Comparison of ENCODE assay signal across 12 cellular contexts in genomic region chr9:35552837-35553236, GRCh38. TPM values are rescaled to one million over a fixed set of nuclear protein-coding genes. Genes with fewer than 3 reads are reported as not detected.
DNase-seq lines count a peak whose midpoint lies in the region; ATAC-seq, FAIRE-seq and TF ChIP-seq lines count a peak whose summit lies in the region.
"Had no signal": no experiment of that assay in that cellular context is flagged by ENCODE, and none has a peak within 500 bp of the region (broad histone marks: within the 10 kb centered on the region; RNA-seq: fewer than 3 reads in every experiment).

No MANE protein-coding gene starts in this region.

- TF ChIP-seq POLR2A in IMR-90 (IDR thresholded peaks at IDR 0.05; ENCODE audit: low read depth, low read length) (no peak), thyroid gland (IDR thresholded peaks at IDR 0.05) (no peak), GM12892 (IDR thresholded peaks at IDR 0.05; ENCODE audit: low read depth, low read length) (no peak)

- CTCF ChIA-PET in IMR-90 (lab: Yijun Ruan, JAX): interaction anchor here (0.8 to 2.5 kb wide), 14 partner anchors 15 to 76 kb away, joined by 3 to 18 read pairs (median 4); partner anchors contain the start of gene RUSC2

- H4K20me1 ChIP-seq in IMR-90 (ENCODE audit: insufficient read depth, low read length): peaks cover 57% of the 10 kb centered on the region

- H3K23ac ChIP-seq in IMR-90 (ENCODE audit: low read depth, low read length): peak overlapping the region; percentile 88

- no peak for TF ChIP-seq CTCF in IMR-90 (conservative IDR thresholded peaks at IDR 0.05; ENCODE audit: low read depth, low read length)
- no peak for TF ChIP-seq CTCF in thyroid gland (IDR thresholded peaks at IDR 0.05)

- WGBS in IMR-90 (ENCODE audit: extremely low coverage in 2 of 2, insufficient read length in 1 of 2), 2 experiments: no CpG with 5 or more reads among the region's 3 CpGs
- WGBS in thyroid gland, 2 donors: 89 to 93% methylated on average over 3 of the region's 3 CpGs

- POLR2A ChIA-PET in IMR-90 (lab: Charles Lee; ENCODE audit: unreplicated experiment): interaction anchor here (0.6 to 2.5 kb wide), 3 partner anchors 14 to 63 kb away, joined by 3 to 13 read pairs (median 7); partner anchors contain the start of gene RUSC2

- ATAC-seq in IMR-90 (ENCODE audit: low read depth) (peak; percentile 55), HG03097 (IDR thresholded peaks at IDR 0.05; ENCODE audit: low FRiP score, unreplicated experiment) (no peak)

- no peak overlapping the region for H2AFZ ChIP-seq in IMR-90 (replicated peaks; ENCODE audit: low read length, poor library complexity)

- H3K79me1 ChIP-seq in IMR-90 (ENCODE audit: low read depth in 1 of 2, low read length in 2 of 2): peaks cover 22 to 96% of the 10 kb centered on the region in 2 experiments; a peak in 3 of 4 replicates

- H3K4ac ChIP-seq in IMR-90 (ENCODE audit: low read depth, low read length): peak overlapping the region; percentile 59

- peak overlapping the region; percentile 34; the same call in 1 of the 2 replicates for H3K14ac ChIP-seq in IMR-90 (replicated peaks; ENCODE audit: low read depth, low read length)

- H2BK20ac ChIP-seq in IMR-90 (ENCODE audit: low read depth, low read length): peak overlapping the region; percentile 2; the same call in 1 of the 2 replicates

- peaks cover 11% of the 10 kb centered on the region for H3K9me1 ChIP-seq in IMR-90 (ENCODE audit: insufficient read depth, low read length)

- H3K4me3 ChIP-seq in IMR-90 (ENCODE audit: insufficient read depth, low read depth, low read length): no peak overlapping the region
- no peak overlapping the region for H3K4me3 ChIP-seq in adipocyte (ENCODE audit: low read length)
- no peak overlapping the region for H3K4me3 ChIP-seq in muscle layer of duodenum (ENCODE audit: low read depth in 1 of 2, low read length in 2 of 2)
- no peak overlapping the region for H3K4me3 ChIP-seq in thyroid gland (replicated peaks in 1 of 3)
- H3K4me3 ChIP-seq: SJSA1 had no signal

- H2BK5ac ChIP-seq in IMR-90 (ENCODE audit: low read depth, low read length, poor library complexity, severe bottlenecking): peak overlapping the region; percentile 39

- no peaks in the 10 kb centered on the region for H3K27me3 ChIP-seq in IMR-90 (ENCODE audit: control insufficient read depth, insufficient read depth, low read length)
- no peaks in the 10 kb centered on the region for H3K27me3 ChIP-seq in adipocyte (replicated peaks; ENCODE audit: control insufficient read depth, insufficient read depth, low read length)
- no peaks in the 10 kb centered on the region for H3K27me3 ChIP-seq in muscle layer of duodenum (ENCODE audit: low read depth, low read length)
- H3K27me3 ChIP-seq in thyroid gland: no peaks in the 10 kb centered on the region
- H3K27me3 ChIP-seq: neutrophil, SJSA1 had no signal

- no TSS peak for BruUV-seq in IMR-90 (replicated peaks; lab: Mats Ljungman, UMichigan)

- H2AK9ac ChIP-seq in IMR-90 (replicated peaks; ENCODE audit: low read depth, low read length, poor library complexity): no peak overlapping the region

- H4K8ac ChIP-seq in IMR-90 (ENCODE audit: low read depth in 2 of 2, low read length in 2 of 2): peak overlapping the region; percentile 55 to 65; a peak in 2 of 4 replicates

- H3K9ac ChIP-seq in IMR-90 (ENCODE audit: low read depth, low read length) (no peak overlapping the region), adipocyte (ENCODE audit: low read length) (peak overlapping the region; percentile 61)

- H3K4me1 ChIP-seq in IMR-90 (ENCODE audit: control insufficient read depth, insufficient read depth, low read length) (peaks cover 16% of the 10 kb centered on the region), adipocyte (ENCODE audit: control insufficient read depth, insufficient read depth, low read length) (peaks cover 26% of the 10 kb centered on the region), muscle layer of duodenum (ENCODE audit: control insufficient read depth in 1 of 2, insufficient read depth in 2 of 2, low read length in 2 of 2) (peaks cover 0 to 26% of the 10 kb centered on the region in 2 donors), thyroid gland (peaks cover 15 to 30% of the 10 kb centered on the region in 2 donors)

- H4K5ac ChIP-seq in IMR-90 (ENCODE audit: low read depth, low read length): no peak overlapping the region

- no peak for FAIRE-seq in GM12892 (lab: Jason Lieb, UNC)

- in situ Hi-C loops in IMR-90 (cut with MboI; ENCODE audit: low sequenced_read_pairs): loop anchor here (5.0 kb wide), 2 partner anchors 61 to 436 kb away; partner anchors contain the start of genes ATOSB and RUSC2

- peaks cover 38% of the 10 kb centered on the region for H3K36me3 ChIP-seq in IMR-90 (ENCODE audit: control insufficient read depth, insufficient read depth, low read length)
- H3K36me3 ChIP-seq in adipocyte (ENCODE audit: control insufficient read depth, insufficient read depth, low read length, severe bottlenecking): peaks cover 53% of the 10 kb centered on the region
- H3K36me3 ChIP-seq in muscle layer of duodenum (ENCODE audit: control insufficient read depth in 1 of 2, insufficient read depth in 2 of 2, low read length in 2 of 2): peaks cover 20 to 40% of the 10 kb centered on the region in 2 donors
- peaks cover 15 to 27% of the 10 kb centered on the region in 2 donors for H3K36me3 ChIP-seq in thyroid gland
- H3K36me3 ChIP-seq: neutrophil had no signal

- no peak for TF ChIP-seq RAD21 in IMR-90 (IDR thresholded peaks at IDR 0.05; ENCODE audit: low read length)

- 0 out of 2 replicates have a peak overlapping the region, but pooled peaks have one; percentile 23 for H3K56ac ChIP-seq in IMR-90 (ENCODE audit: extremely low read depth, insufficient read depth, low read length)

- H3K27ac ChIP-seq in IMR-90 (ENCODE audit: insufficient read depth, low read length) (peak overlapping the region; percentile 11), muscle layer of duodenum (ENCODE audit: low read length) (peak overlapping the region; percentile 68), thyroid gland (peak overlapping the region in 2 of 3 donors; percentile 41 to 65)
- H3K27ac ChIP-seq: neutrophil, SJSA1 had no signal

- peak overlapping the region; percentile 51; the same call in 1 of the 2 replicates for H2AK5ac ChIP-seq in IMR-90 (ENCODE audit: low read depth, low read length)

- H2BK120ac ChIP-seq in IMR-90 (ENCODE audit: low read depth, low read length): peak overlapping the region; percentile 43; the same call in 1 of the 2 replicates

- peak overlapping the region; percentile 48; the same call in 1 of the 2 replicates for H3K4me2 ChIP-seq in IMR-90 (ENCODE audit: low read depth, low read length)

- intact Hi-C loops in IMR-90 (cut with micrococcal nuclease): loop anchor here (2.0 to 10.0 kb wide), 2 partner anchors 32 to 278 kb away; no protein-coding TSS in a partner anchor
- intact Hi-C loops in thyroid gland (cut with DNase I): loop anchor here (10.0 kb wide), 1 partner anchor 438 kb away; the partner anchor contains the start of gene ATOSB

- peak; percentile 55 for DNase-seq in IMR-90
- peak; percentile 35 for DNase-seq in adipocyte (ENCODE audit: low read depth)
- no peak for DNase-seq in thyroid gland
- no peak for DNase-seq in GM12892 (ENCODE audit: insufficient read length)
- no peak for DNase-seq in NCI-H82 treated with DMSO at 0.1 percent for 48 hours (lab: John Stamatoyannopoulos, UW; ENCODE audit: unreplicated experiment)
- DNase-seq: activated CD4-positive, alpha-beta memory T cell treated with anti-CD3 and anti-CD28 coated beads for 36 hours; amygdala; CD4-positive, CD25-positive, alpha-beta regulatory T cell had no signal

- H4K91ac ChIP-seq in IMR-90 (ENCODE audit: insufficient read depth, low read depth, low read length): peak overlapping the region; percentile 57

- H2BK15ac ChIP-seq in IMR-90 (ENCODE audit: low read depth, low read length): peak overlapping the region; percentile 39; the same call in 1 of the 3 replicates

- dilution Hi-C loops in IMR-90 (cut with HindIII; ENCODE audit: low sequenced_read_pairs, unreplicated experiment): no loop called here

- H3K18ac ChIP-seq in IMR-90 (ENCODE audit: low read depth, low read length): peak overlapping the region; percentile 1; the same call in 1 of the 2 replicates

- H3K9me3 ChIP-seq in IMR-90 (ENCODE audit: control insufficient read depth, insufficient read depth, low read length) (no peaks in the 10 kb centered on the region), adipocyte (ENCODE audit: control insufficient read depth, low read length) (no peaks in the 10 kb centered on the region), muscle layer of duodenum (ENCODE audit: control insufficient read depth in 1 of 2, low read length in 2 of 2) (no peaks in the 10 kb centered on the region), thyroid gland (no peaks in the 10 kb centered on the region)
- H3K9me3 ChIP-seq: neutrophil, SJSA1 had no signal

TF ChIP-seq in IMR-90, 13 proteins besides CTCF, POLR2A, EP300 and RAD21:
- TF ChIP-seq ELK1 (IDR thresholded peaks at IDR 0.05; ENCODE audit: borderline replicate concordance, low read depth, low read length): no peak
- no peak for TF ChIP-seq FOS (IDR thresholded peaks at IDR 0.05; ENCODE audit: low read depth, low read length)

RNA-seq across cellular contexts. Expression of gene TESK1, which starts 52.2 kb away (rescaled TPM):
- total RNA-seq in IMR-90 (2012; rRNA removed) (3.1 and 3.4 TPM in 2 replicates), thyroid gland (10 to 100 TPM; 23.2 to 44.3 (median 37.6) TPM)
- polyA plus RNA-seq in IMR-90 (2012; rRNA removed): 21.0 and 22.9 TPM in 2 replicates
- polyA plus RNA-seq in IMR-90 (2012; cell fraction: cytosol; rRNA removed): 17.6 and 18.1 TPM in 2 replicates
- 111 and 120 TPM in 2 replicates for polyA plus RNA-seq in IMR-90 (2012; cell fraction: nucleus; rRNA removed; ENCODE audit: low replicate concordance)
- polyA plus RNA-seq in GM12892 (2012; ENCODE audit: missing spikeins): 6.2 TPM

Comparison
In these comparisons a context has a peak if more than half of its experiments do, and no peak if none do; other contexts are left out.
1. DNase-seq: peak in IMR-90 (single experiment) and adipocyte (single experiment); none in thyroid gland (0 of 2), GM12892 (single experiment) and NCI-H82 treated with DMSO at 0.1 percent for 48 hours (single experiment).
2. H3K27ac ChIP-seq: peak in every context shown above with its lines; median percentile 68 in muscle layer of duodenum; 53 in thyroid gland; 11 in IMR-90.